In the genomic region with DNA sequence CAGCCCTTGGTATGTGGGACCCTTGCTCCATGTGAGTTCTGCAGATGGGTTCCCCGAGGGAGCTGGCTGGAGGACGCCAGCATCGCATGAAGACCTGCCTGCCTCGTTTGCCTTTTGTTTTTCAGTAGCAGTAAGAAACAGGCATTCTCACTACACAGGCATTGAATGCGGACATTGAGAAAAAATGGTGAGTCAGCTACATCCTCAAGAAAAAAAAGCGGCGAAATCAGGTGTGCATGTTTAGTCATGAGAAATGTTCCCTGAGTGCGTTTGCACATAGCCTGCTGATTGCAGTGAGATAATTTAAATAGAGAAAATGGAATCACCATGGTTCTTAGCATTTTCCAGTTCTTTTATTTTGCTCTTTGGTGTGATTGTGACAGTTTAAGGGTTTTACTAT, we compare ENCODE assay signal across 1 cellular context.
TF ChIP-seq lines count a peak whose summit lies in the region.

No MANE protein-coding gene starts in this region.

TF ChIP-seq in WTC11, 78 proteins besides CTCF, POLR2A, EP300 and RAD21 (continued from another document):
- TF ChIP-seq, protein P1, sequence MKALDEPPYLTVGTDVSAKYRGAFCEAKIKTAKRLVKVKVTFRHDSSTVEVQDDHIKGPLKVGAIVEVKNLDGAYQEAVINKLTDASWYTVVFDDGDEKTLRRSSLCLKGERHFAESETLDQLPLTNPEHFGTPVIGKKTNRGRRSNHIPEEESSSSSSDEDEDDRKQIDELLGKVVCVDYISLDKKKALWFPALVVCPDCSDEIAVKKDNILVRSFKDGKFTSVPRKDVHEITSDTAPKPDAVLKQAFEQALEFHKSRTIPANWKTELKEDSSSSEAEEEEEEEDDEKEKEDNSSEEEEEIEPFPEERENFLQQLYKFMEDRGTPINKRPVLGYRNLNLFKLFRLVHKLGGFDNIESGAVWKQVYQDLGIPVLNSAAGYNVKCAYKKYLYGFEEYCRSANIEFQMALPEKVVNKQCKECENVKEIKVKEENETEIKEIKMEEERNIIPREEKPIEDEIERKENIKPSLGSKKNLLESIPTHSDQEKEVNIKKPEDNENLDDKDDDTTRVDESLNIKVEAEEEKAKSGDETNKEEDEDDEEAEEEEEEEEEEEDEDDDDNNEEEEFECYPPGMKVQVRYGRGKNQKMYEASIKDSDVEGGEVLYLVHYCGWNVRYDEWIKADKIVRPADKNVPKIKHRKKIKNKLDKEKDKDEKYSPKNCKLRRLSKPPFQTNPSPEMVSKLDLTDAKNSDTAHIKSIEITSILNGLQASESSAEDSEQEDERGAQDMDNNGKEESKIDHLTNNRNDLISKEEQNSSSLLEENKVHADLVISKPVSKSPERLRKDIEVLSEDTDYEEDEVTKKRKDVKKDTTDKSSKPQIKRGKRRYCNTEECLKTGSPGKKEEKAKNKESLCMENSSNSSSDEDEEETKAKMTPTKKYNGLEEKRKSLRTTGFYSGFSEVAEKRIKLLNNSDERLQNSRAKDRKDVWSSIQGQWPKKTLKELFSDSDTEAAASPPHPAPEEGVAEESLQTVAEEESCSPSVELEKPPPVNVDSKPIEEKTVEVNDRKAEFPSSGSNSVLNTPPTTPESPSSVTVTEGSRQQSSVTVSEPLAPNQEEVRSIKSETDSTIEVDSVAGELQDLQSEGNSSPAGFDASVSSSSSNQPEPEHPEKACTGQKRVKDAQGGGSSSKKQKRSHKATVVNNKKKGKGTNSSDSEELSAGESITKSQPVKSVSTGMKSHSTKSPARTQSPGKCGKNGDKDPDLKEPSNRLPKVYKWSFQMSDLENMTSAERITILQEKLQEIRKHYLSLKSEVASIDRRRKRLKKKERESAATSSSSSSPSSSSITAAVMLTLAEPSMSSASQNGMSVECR (CRISPR knock-in tag; IDR thresholded peaks at IDR 0.05; ENCODE audit: borderline replicate concordance): no peak
- TF ChIP-seq, protein P2, sequence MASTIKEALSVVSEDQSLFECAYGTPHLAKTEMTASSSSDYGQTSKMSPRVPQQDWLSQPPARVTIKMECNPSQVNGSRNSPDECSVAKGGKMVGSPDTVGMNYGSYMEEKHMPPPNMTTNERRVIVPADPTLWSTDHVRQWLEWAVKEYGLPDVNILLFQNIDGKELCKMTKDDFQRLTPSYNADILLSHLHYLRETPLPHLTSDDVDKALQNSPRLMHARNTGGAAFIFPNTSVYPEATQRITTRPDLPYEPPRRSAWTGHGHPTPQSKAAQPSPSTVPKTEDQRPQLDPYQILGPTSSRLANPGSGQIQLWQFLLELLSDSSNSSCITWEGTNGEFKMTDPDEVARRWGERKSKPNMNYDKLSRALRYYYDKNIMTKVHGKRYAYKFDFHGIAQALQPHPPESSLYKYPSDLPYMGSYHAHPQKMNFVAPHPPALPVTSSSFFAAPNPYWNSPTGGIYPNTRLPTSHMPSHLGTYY (CRISPR knock-in tag; IDR thresholded peaks at IDR 0.05): no peak
